ENCODE assay signal across 14 cellular contexts in genomic region chr16:78669994-78670393, GRCh38.
A peak's percentile ranks its signal among the peaks of the same experiment; 100 is the strongest.
DNase-seq lines count a peak whose midpoint lies in the region; ATAC-seq and TF ChIP-seq lines count a peak whose summit lies in the region.
"Had no signal": no experiment of that assay in that cellular context is flagged by ENCODE, and none has a peak within 500 bp of the region (broad histone marks: within the 10 kb centered on the region; RNA-seq: fewer than 3 reads in every experiment).

No MANE protein-coding gene starts in this region.

- no peak for TF ChIP-seq CTCF in gastroesophageal sphincter (IDR thresholded peaks at IDR 0.05)
- TF ChIP-seq CTCF in testis (IDR thresholded peaks at IDR 0.05), result no peak
- no peak for TF ChIP-seq CTCF in GM20000 (IDR thresholded peaks at IDR 0.05; ENCODE audit: extremely low read depth, missing control alignments)
- TF ChIP-seq CTCF in ascending aorta (IDR thresholded peaks at IDR 0.05), result no peak

- TF ChIP-seq POLR2A in gastroesophageal sphincter (IDR thresholded peaks at IDR 0.05) (no peak), testis (IDR thresholded peaks at IDR 0.05) (no peak)

- H3K9ac ChIP-seq in adipocyte (ENCODE audit: low read length), result no peak overlapping the region
- H3K9ac ChIP-seq: SK-N-SH had no signal

- H3K4me3 ChIP-seq in adipocyte (ENCODE audit: low read length), result peak overlapping the region; percentile 14
- H3K4me3 ChIP-seq in gastroesophageal sphincter, result no peak overlapping the region
- H3K4me3 ChIP-seq in testis, result no peak overlapping the region
- no peak overlapping the region for H3K4me3 ChIP-seq in ascending aorta

- H3K36me3 ChIP-seq in adipocyte (ENCODE audit: control insufficient read depth, insufficient read depth, low read length, severe bottlenecking), result no peaks in the 10 kb centered on the region
- H3K36me3 ChIP-seq in gastroesophageal sphincter, result no peaks in the 10 kb centered on the region
- no peaks in the 10 kb centered on the region for H3K36me3 ChIP-seq in testis (ENCODE audit: low read depth, missing control alignments)
- no peaks in the 10 kb centered on the region for H3K36me3 ChIP-seq in ascending aorta

- H3K27ac ChIP-seq in gastroesophageal sphincter (peak overlapping the region in 1 of 4 donors; percentile 23), testis (peak overlapping the region in 1 of 2 donors; percentile 52), ascending aorta (peak overlapping the region in 1 of 2 donors; percentile 56)

- ATAC-seq in gastroesophageal sphincter, result peak; percentile 55
- no peak for ATAC-seq in HG02852 (IDR thresholded peaks at IDR 0.05; ENCODE audit: unreplicated experiment)

- intact Hi-C loops in testis (cut with DNase I; ENCODE audit: low total_unique reads), result no loop called here
- intact Hi-C loops in ascending aorta (cut with DNase I), result no loop called here

- H3K27me3 ChIP-seq in adipocyte (replicated peaks; ENCODE audit: control insufficient read depth, insufficient read depth, low read length), result no peaks in the 10 kb centered on the region
- H3K27me3 ChIP-seq in gastroesophageal sphincter, result no peaks in the 10 kb centered on the region
- H3K27me3 ChIP-seq in testis, result no peaks in the 10 kb centered on the region
- no peaks in the 10 kb centered on the region for H3K27me3 ChIP-seq in ascending aorta

- WGBS in gastroesophageal sphincter (ENCODE audit: low coverage in 1 of 2), 2 donors, result 23 to 80% methylated on average over 2 to 5 of the region's 9 CpGs
- 40 to 53% methylated on average over 9 of the region's 9 CpGs for WGBS in testis, 2 donors

- H3K4me1 ChIP-seq in adipocyte (ENCODE audit: control insufficient read depth, insufficient read depth, low read length) (peaks cover 12% of the 10 kb centered on the region), gastroesophageal sphincter (peaks cover 0 to 5% (median 3%) of the 10 kb centered on the region in 3 donors), testis (no peaks in the 10 kb centered on the region), ascending aorta (peaks cover 0 to 15% of the 10 kb centered on the region in 2 donors)

- no peak for DNase-seq in adipocyte (ENCODE audit: low read depth)
- DNase-seq in myocyte (ENCODE audit: low read depth), result peak; percentile 70
- DNase-seq in testis, result peak; percentile 30
- DNase-seq in GM20000 (ENCODE audit: low spot score), result no peak
- no peak for DNase-seq in activated naive CD4-positive, alpha-beta T cell treated with anti-CD3 and anti-CD28 coated beads, Interleukin-2, amount 50 U/mL, for 16 hours
- no peak for DNase-seq in ascending aorta (ENCODE audit: low spot score in 2 of 2)
- DNase-seq: activated CD8-positive, alpha-beta memory T cell treated with anti-CD3 and anti-CD28 coated beads for 24 hours; activated gamma-delta T cell; C1 segment of cervical spinal cord; NCI-H1092 treated with DMSO at 0.1 percent for 48 hours; NCI-H2171 treated with DMSO at 0.1 percent for 48 hours; SK-N-SH had no signal

- no peak for TF ChIP-seq EP300 in gastroesophageal sphincter (IDR thresholded peaks at IDR 0.05)

- H3K9me3 ChIP-seq in adipocyte (ENCODE audit: control insufficient read depth, low read length) (no peaks in the 10 kb centered on the region), gastroesophageal sphincter (no peaks in the 10 kb centered on the region), testis (no peaks in the 10 kb centered on the region), ascending aorta (no peaks in the 10 kb centered on the region)
- H3K9me3 ChIP-seq: SK-N-SH had no signal

Comparison
In these comparisons a context has a peak if more than half of its experiments do, and no peak if none do; other contexts are left out.
1. DNase-seq: peak in myocyte (single experiment) and testis (single experiment); none in adipocyte (single experiment), GM20000 (single experiment), activated naive CD4-positive, alpha-beta T cell treated with anti-CD3 and anti-CD28 coated beads, Interleukin-2, amount 50 U/mL, for 16 hours (single experiment) and ascending aorta (0 of 2).